Comparison of ENCODE assay signal across 8 cellular contexts in the genomic region with DNA sequence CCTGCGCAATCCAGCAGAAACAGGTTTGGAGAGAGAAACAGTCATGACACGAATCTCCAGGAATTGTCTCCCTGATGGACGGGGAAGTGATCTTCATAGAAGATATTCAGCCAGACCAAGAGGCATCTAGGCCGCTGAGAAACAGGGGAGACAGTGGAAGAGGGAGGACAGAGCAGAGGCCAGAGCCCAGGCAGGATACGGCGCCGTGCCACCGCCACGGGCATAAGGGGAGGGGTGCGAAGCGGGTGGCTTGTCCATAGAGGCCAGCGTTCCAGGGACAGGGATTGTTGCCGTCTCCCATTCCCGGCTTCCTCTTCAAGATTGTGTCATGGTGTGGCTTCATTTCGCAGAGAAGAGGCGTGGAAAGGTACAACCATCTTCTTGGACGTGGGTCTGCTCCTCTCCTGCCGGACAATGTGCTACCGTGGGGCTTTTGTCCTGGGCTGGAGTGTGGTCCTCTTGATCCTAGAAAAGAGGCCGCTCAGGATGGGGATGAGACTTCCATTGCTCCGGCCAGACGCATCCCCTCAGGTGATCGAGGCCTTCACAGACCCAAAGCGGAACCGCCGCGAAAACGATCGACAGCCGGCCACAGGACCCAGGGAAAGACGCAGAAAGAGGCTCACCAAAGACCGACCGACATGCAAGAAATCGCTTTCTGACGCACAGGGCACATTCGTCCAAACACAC.
DNase-seq lines count a peak whose midpoint lies in the region; ATAC-seq and TF ChIP-seq lines count a peak whose summit lies in the region.
"Not testable (repeated sequence)": the region's sequence is repeated elsewhere in the genome, so short reads cannot be mapped to it uniquely, and the experiment has no call there.

No MANE protein-coding gene starts in this region.

- H3K36me3 Mint-ChIP-seq in activated T-helper 17 cell treated with anti-CD3 and anti-CD28 coated beads, Interleukin-2, amount 50 U/mL, for 72 hours (ENCODE audit: low read depth); central memory CD8-positive, alpha-beta T cell (ENCODE audit: insufficient read depth): not testable (repeated sequence)

- H3K4me3 Mint-ChIP-seq in activated T-helper 17 cell treated with anti-CD3 and anti-CD28 coated beads, Interleukin-2, amount 50 U/mL, for 72 hours = peak overlapping the region; percentile 60
- H3K4me3 Mint-ChIP-seq in central memory CD8-positive, alpha-beta T cell = peak overlapping the region; percentile 54

- not testable (repeated sequence) for H3K27me3 ChIP-seq in mesenchymal stem cell (ENCODE audit: control insufficient read depth in 1 of 2, insufficient read depth in 1 of 2, low read length in 2 of 2); testis

- not testable (repeated sequence) for H4K8ac ChIP-seq in mesenchymal stem cell (ENCODE audit: low read length)

- H2BK15ac ChIP-seq in mesenchymal stem cell (ENCODE audit: low read depth, poor library complexity, severe bottlenecking) = not testable (repeated sequence)

- DNase-seq in AG10803 (ENCODE audit: low read depth); central memory CD8-positive, alpha-beta T cell (ENCODE audit: low spot score in 2 of 2); fibroblast of pulmonary artery (ENCODE audit: low read depth); mesenchymal stem cell; retinal pigment epithelial cell (ENCODE audit: low read depth); testis: not testable (repeated sequence)
- DNase-seq in NCI-H2227 treated with DMSO at 0.1 percent for 48 hours (lab: John Stamatoyannopoulos, UW) = peak; percentile 48

- H3K4me2 ChIP-seq in mesenchymal stem cell (ENCODE audit: low read length, poor library complexity, severe bottlenecking) = not testable (repeated sequence)

- H3K4me3 ChIP-seq in AG10803 (ENCODE audit: low read length) = peak overlapping the region; percentile 60
- H3K4me3 ChIP-seq in fibroblast of pulmonary artery (replicated peaks; ENCODE audit: low read depth, low read length) = peak overlapping the region; percentile 68
- H3K4me3 ChIP-seq in mesenchymal stem cell (ENCODE audit: insufficient read depth in 1 of 2, low read depth in 1 of 2, low read length in 2 of 2) = peak overlapping the region in 1 of 2 experiments; percentile 90
- H3K4me3 ChIP-seq in retinal pigment epithelial cell (ENCODE audit: low read length) = peak overlapping the region; percentile 39
- peak overlapping the region; percentile 57 to 80 for H3K4me3 ChIP-seq in testis

- H3K9ac ChIP-seq in mesenchymal stem cell (ENCODE audit: low read length) = peak overlapping the region; percentile 92

- not testable (repeated sequence) for H3K18ac ChIP-seq in mesenchymal stem cell (ENCODE audit: low read depth in 1 of 2, low read length in 2 of 2)

- intact Hi-C loops in testis (cut with DNase I; ENCODE audit: low total_unique reads) = not testable (repeated sequence)

- not testable (repeated sequence) for H2AK5ac ChIP-seq in mesenchymal stem cell (ENCODE audit: low read length, severe bottlenecking)

- not testable (repeated sequence) for H3K23ac ChIP-seq in mesenchymal stem cell (ENCODE audit: low read length in 2 of 2)

- H3K27ac Mint-ChIP-seq in activated T-helper 17 cell treated with anti-CD3 and anti-CD28 coated beads, Interleukin-2, amount 50 U/mL, for 72 hours = not testable (repeated sequence)
- H3K27ac Mint-ChIP-seq in central memory CD8-positive, alpha-beta T cell (ENCODE audit: low read depth) = peak overlapping the region; percentile 70

- H3K79me1 ChIP-seq in mesenchymal stem cell (replicated peaks; ENCODE audit: low read length, poor library complexity, severe bottlenecking) = not testable (repeated sequence)

- not testable (repeated sequence) for H4K91ac ChIP-seq in mesenchymal stem cell (ENCODE audit: low read length)

- not testable (repeated sequence) for TF ChIP-seq CTCF in AG10803 (conservative IDR thresholded peaks at IDR 0.05; ENCODE audit: low read length); fibroblast of pulmonary artery (IDR thresholded peaks at IDR 0.05; ENCODE audit: low read length, missing control alignments); retinal pigment epithelial cell (conservative IDR thresholded peaks at IDR 0.05; ENCODE audit: low read depth, low read length); testis (IDR thresholded peaks at IDR 0.05)

- H2BK5ac ChIP-seq in mesenchymal stem cell (ENCODE audit: low read depth, low read length, poor library complexity, severe bottlenecking) = not testable (repeated sequence)

- 85% methylated on average over 30 of the region's 36 CpGs for WGBS in mesenchymal stem cell
- 64 to 66% methylated on average over 26 to 36 of the region's 36 CpGs for WGBS in testis, 2 donors

- not testable (repeated sequence) for TF ChIP-seq POLR2A in testis (IDR thresholded peaks at IDR 0.05)

- not testable (repeated sequence) for H3K14ac ChIP-seq in mesenchymal stem cell (ENCODE audit: low read length in 2 of 2)

- H3K27ac ChIP-seq in mesenchymal stem cell (ENCODE audit: low read length, poor library complexity, severe bottlenecking); testis: not testable (repeated sequence)

- peaks cover 13% of the 10 kb centered on the region for H3K4me1 Mint-ChIP-seq in activated T-helper 17 cell treated with anti-CD3 and anti-CD28 coated beads, Interleukin-2, amount 50 U/mL, for 72 hours
- H3K4me1 Mint-ChIP-seq in central memory CD8-positive, alpha-beta T cell = not testable (repeated sequence)

- H3K4me1 ChIP-seq in mesenchymal stem cell (ENCODE audit: control insufficient read depth, insufficient read depth, low read depth, low read length); testis: not testable (repeated sequence)

- ATAC-seq in activated T-helper 17 cell treated with anti-CD3 and anti-CD28 coated beads, Interleukin-2, amount 50 U/mL, for 72 hours (replicated peaks); central memory CD8-positive, alpha-beta T cell (replicated peaks; ENCODE audit: extremely low read depth, poor library complexity, severe bottlenecking): not testable (repeated sequence)

- not testable (repeated sequence) for H3K27me3 Mint-ChIP-seq in activated T-helper 17 cell treated with anti-CD3 and anti-CD28 coated beads, Interleukin-2, amount 50 U/mL, for 72 hours
- peaks cover 35% of the 10 kb centered on the region for H3K27me3 Mint-ChIP-seq in central memory CD8-positive, alpha-beta T cell

- H2BK120ac ChIP-seq in mesenchymal stem cell (ENCODE audit: low read depth, low read length) = not testable (repeated sequence)

- not testable (repeated sequence) for H3K36me3 ChIP-seq in mesenchymal stem cell (ENCODE audit: control insufficient read depth in 1 of 2, insufficient read depth in 2 of 2, low read depth in 1 of 2, low read length in 2 of 2); testis (ENCODE audit: low read depth, missing control alignments)

- not testable (repeated sequence) for H3K9me3 ChIP-seq in mesenchymal stem cell (ENCODE audit: control insufficient read depth, low read length); testis

- H2AFZ ChIP-seq in mesenchymal stem cell (ENCODE audit: low read depth, low read length) = not testable (repeated sequence)

- H3K9me3 Mint-ChIP-seq in activated T-helper 17 cell treated with anti-CD3 and anti-CD28 coated beads, Interleukin-2, amount 50 U/mL, for 72 hours; central memory CD8-positive, alpha-beta T cell: not testable (repeated sequence)

- H3K4ac ChIP-seq in mesenchymal stem cell (ENCODE audit: low read depth in 1 of 2, low read length in 2 of 2) = not testable (repeated sequence)

- not testable (repeated sequence) for H2BK12ac ChIP-seq in mesenchymal stem cell (ENCODE audit: low read length in 2 of 2)
